In the genomic region with DNA sequence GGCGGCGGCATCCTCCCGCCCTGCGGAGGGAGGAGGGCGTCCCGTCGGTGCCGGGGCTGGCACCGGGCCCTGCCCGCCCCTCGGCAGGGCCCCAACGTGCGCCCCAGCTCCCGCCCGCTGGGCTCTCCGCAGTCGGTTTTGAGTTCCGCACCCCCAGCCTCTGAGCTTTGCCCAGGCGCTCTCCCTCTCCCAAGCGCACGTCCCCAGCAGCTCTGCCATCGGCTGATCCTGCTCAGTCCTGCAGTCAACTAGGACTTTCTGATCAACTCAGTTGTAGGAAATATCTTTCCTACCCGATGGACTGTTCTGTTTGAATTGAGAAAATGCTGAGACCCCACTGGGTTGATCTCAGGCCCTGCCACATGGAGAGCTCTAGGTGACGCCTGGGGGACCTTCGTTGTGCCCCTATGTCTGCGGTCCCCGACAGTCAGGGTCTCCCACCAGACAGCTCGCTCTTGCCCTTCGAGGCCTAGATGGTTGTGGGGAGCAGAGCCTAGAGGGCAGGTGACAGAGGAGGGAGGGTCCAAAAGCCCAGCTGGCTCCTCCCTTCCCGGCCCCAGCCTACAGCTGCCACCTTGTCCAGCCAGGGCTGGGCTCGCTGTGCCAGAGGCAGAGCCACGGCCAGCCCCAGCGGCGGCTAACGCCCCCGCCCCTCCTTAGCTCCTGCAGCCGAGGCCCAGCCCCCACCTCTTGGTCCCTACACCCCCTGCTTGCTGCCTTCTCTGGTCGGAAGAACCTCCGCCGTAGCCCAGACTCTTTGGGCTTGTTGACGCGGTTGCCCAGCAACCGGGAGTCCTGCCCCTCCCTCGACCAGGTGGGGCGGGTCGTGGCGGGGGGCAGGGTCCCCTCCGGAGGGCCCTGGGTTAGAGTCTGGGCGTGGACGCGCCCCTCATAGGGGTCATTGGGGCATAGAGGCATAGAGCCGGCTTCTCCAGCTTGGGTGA, we compare ENCODE assay signal across 9 cellular contexts. TPM values are rescaled to one million over a fixed set of nuclear protein-coding genes. Genes with fewer than 3 reads are reported as not detected.
DNase-seq lines count a peak whose midpoint lies in the region; ATAC-seq, FAIRE-seq and TF ChIP-seq lines count a peak whose summit lies in the region.
"Had no signal": no experiment of that assay in that cellular context is flagged by ENCODE, and none has a peak within 500 bp of the region (broad histone marks: within the 10 kb centered on the region; RNA-seq: fewer than 3 reads in every experiment).

A gene with protein sequence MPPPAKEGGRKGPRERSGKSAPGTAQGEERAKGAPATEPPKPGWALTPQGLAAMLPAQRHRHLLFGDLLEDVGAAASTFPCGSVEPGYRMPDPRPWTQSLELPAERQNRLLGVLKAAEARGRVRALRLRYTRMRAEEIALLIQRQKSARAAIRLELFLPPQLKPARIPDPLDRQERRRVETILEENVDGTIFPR (minus strand): TSS at position 190 of the 944 bp plus-strand sequence. CDS start 179 bp downstream, at position 11.

- TF ChIP-seq CTCF in endothelial cell (IDR thresholded peaks at IDR 0.05; ENCODE audit: unreplicated experiment) = no peak
- no peak for TF ChIP-seq CTCF in pancreas (IDR thresholded peaks at IDR 0.05)
- TF ChIP-seq CTCF in GM10266 (IDR thresholded peaks at IDR 0.05; ENCODE audit: control insufficient read depth, insufficient read depth, low read depth, missing control alignments) = no peak

- H3K27me3 ChIP-seq in pancreas = no peaks in the 10 kb centered on the region
- no peaks in the 10 kb centered on the region for H3K27me3 ChIP-seq in aorta (ENCODE audit: control insufficient read depth in 1 of 2, insufficient read depth in 2 of 2, low read length in 1 of 2)

- H3K27me3 Mint-ChIP-seq in endothelial cell (ENCODE audit: unreplicated experiment) = peaks cover 30% of the 10 kb centered on the region

- no peaks in the 10 kb centered on the region for H3K9me3 ChIP-seq in pancreas
- H3K9me3 ChIP-seq in aorta (ENCODE audit: control insufficient read depth, low read length) = no peaks in the 10 kb centered on the region

- peaks cover 29% of the 10 kb centered on the region for H3K4me1 Mint-ChIP-seq in endothelial cell (ENCODE audit: unreplicated experiment)

- intact Hi-C loops in pancreas (cut with DNase I) = no loop called here
- intact Hi-C loops in aorta (cut with DNase I) = no loop called here

- no peaks in the 10 kb centered on the region for H3K36me3 ChIP-seq in pancreas
- no peaks in the 10 kb centered on the region for H3K36me3 ChIP-seq in aorta (ENCODE audit: control insufficient read depth in 1 of 2, insufficient read depth in 2 of 2, low read length in 1 of 2)

- peak within 1 kb of the TSS; percentile 52 for H3K27ac Mint-ChIP-seq in endothelial cell (ENCODE audit: unreplicated experiment)

- peaks cover 16% of the 10 kb centered on the region for H3K36me3 Mint-ChIP-seq in endothelial cell (ENCODE audit: low read depth, unreplicated experiment)

- peaks cover 0 to 5% (median 5%) of the 10 kb centered on the region in 3 donors for H3K4me1 ChIP-seq in pancreas
- H3K4me1 ChIP-seq in aorta (ENCODE audit: control insufficient read depth in 1 of 2, insufficient read depth in 2 of 2, low read length in 2 of 2) = no peaks in the 10 kb centered on the region

- ATAC-seq in pancreas (peak in 2 of 4 donors; percentile 14 to 23), aorta (ENCODE audit: low FRiP score) (no peak)

- peak within 1 kb of the TSS; percentile 88 for H3K4me3 Mint-ChIP-seq in endothelial cell (ENCODE audit: unreplicated experiment)

- peak within 1 kb of the TSS; percentile 39 to 69 (median 50) for H3K4me3 ChIP-seq in pancreas
- peak within 1 kb of the TSS in 1 of 2 donors; percentile 27 for H3K4me3 ChIP-seq in aorta (ENCODE audit: low read length in 2 of 2)

- FAIRE-seq in pancreas (lab: Jason Lieb, UNC) = no peak

- DNase-seq in DMS79 treated with DMSO at 0.1 percent for 48 hours (lab: John Stamatoyannopoulos, UW) (peak; percentile 66), NCI-H2196 (lab: John Stamatoyannopoulos, UW; ENCODE audit: unreplicated experiment) (peak; percentile 50), endothelial cell (ENCODE audit: low spot score) (no peak), pancreas (no peak), aorta (no peak), EL (no peak), HK-2 (ENCODE audit: unreplicated experiment) (no peak), GM10266 (ENCODE audit: extremely low spot score) (no peak)

- WGBS in pancreas, 2 donors = 8 to 10% methylated on average over 45 to 52 of the region's 52 CpGs
- WGBS in aorta, 2 donors = 6 to 7% methylated on average over 44 to 52 of the region's 52 CpGs

- no peak within 1 kb of the TSS for H3K27ac ChIP-seq in pancreas
- no peak within 1 kb of the TSS for H3K27ac ChIP-seq in aorta (ENCODE audit: low read depth in 1 of 2, low read length in 2 of 2)

- no peaks in the 10 kb centered on the region for H3K9me3 Mint-ChIP-seq in endothelial cell (ENCODE audit: unreplicated experiment)

RNA-seq across cellular contexts. Expression of the gene that starts here (rescaled TPM):
- total RNA-seq in endothelial cell (ENCODE audit: unreplicated experiment) = not detected
- under 1 TPM in 2 of 6 donors, not detected in 4; 0.22 to 0.24 TPM for total RNA-seq in pancreas
- not detected for polyA plus RNA-seq in pancreas
- total RNA-seq in aorta = not detected
- not detected for polyA plus RNA-seq in aorta
- total RNA-seq: dermis blood vessel endothelial cell had no signal

Comparison
In these comparisons a context has a peak if more than half of its experiments do, and no peak if none do; other contexts are left out.
1. DNase-seq: peak in DMS79 treated with DMSO at 0.1 percent for 48 hours (single experiment) and NCI-H2196 (single experiment); none in endothelial cell (single experiment), pancreas (0 of 6), aorta (0 of 2), EL (single experiment), HK-2 (single experiment) and GM10266 (single experiment).